Comparison of ENCODE assay signal across 17 cellular contexts in genomic region chr9:113648048-113648447, GRCh38.
DNase-seq lines count a peak whose midpoint lies in the region; ATAC-seq and TF ChIP-seq lines count a peak whose summit lies in the region.
"Had no signal": no experiment of that assay in that cellular context is flagged by ENCODE, and none has a peak within 500 bp of the region (broad histone marks: within the 10 kb centered on the region; RNA-seq: fewer than 3 reads in every experiment).

No MANE protein-coding gene starts in this region.

- TF ChIP-seq CTCF in left ventricle myocardium inferior (IDR thresholded peaks at IDR 0.05; ENCODE audit: borderline replicate concordance) (no peak), neural progenitor cell (IDR thresholded peaks at IDR 0.05) (no peak)

- H3K27me3 Mint-ChIP-seq in neural progenitor cell (ENCODE audit: insufficient read depth, low read depth) = peaks cover 9% of the 10 kb centered on the region
- H3K27me3 Mint-ChIP-seq in stimulated activated memory B cell treated with anti-CD40 and anti-IgM and Interleukin-4, amounts not matched to agents 10 μg/mL and 1 μg/mL and 100 μg/mL, for 72 hours = peaks cover 35% of the 10 kb centered on the region

- H3K36me3 ChIP-seq in left ventricle myocardium inferior = no peaks in the 10 kb centered on the region
- no peaks in the 10 kb centered on the region for H3K36me3 ChIP-seq in neural progenitor cell
- H3K36me3 ChIP-seq: HAP-1 had no signal

- H3K4me2 ChIP-seq in neural progenitor cell = no peak overlapping the region

- ATAC-seq in Right ventricle myocardium inferior = no peak
- ATAC-seq in left ventricle myocardium superior = peak; percentile 6
- ATAC-seq in stimulated activated memory B cell treated with anti-CD40 and anti-IgM and Interleukin-4, amounts not matched to agents 10 μg/mL and 1 μg/mL and 100 μg/mL, for 72 hours = no peak
- no peak for ATAC-seq in HG03045 (IDR thresholded peaks at IDR 0.05; ENCODE audit: unreplicated experiment)

- intact Hi-C loops in left ventricle myocardium inferior (cut with micrococcal nuclease) = no loop called here
- intact Hi-C loops in Right ventricle myocardium inferior (cut with DNase I) = loop anchor here (2.0 kb wide), 1 partner anchor 19 kb away; no protein-coding TSS in a partner anchor
- intact Hi-C loops in left ventricle myocardium superior (cut with micrococcal nuclease) = no loop called here

- no peak for DNase-seq in left ventricle myocardium inferior
- DNase-seq in Right ventricle myocardium inferior (ENCODE audit: missing footprints) = no peak
- DNase-seq in left ventricle myocardium superior = no peak
- DNase-seq in neural progenitor cell (ENCODE audit: low spot score) = no peak
- DNase-seq in NCI-H1417 treated with DMSO at 0.1 percent for 48 hours (lab: John Stamatoyannopoulos, UW) = no peak
- DNase-seq: ACHN, COR-L47, GF-D8, KG1, NCI-H1436 treated with DMSO at 0.1 percent for 48 hours, NCI-H2029 treated with DMSO at 0.1 percent for 48 hours, NCI-H2171 treated with DMSO at 0.1 percent for 48 hours, NCI-H446 treated with DMSO at 0.1 percent for 48 hours had no signal

- H3K79me2 ChIP-seq in neural progenitor cell (ENCODE audit: low read depth) = no peaks in the 10 kb centered on the region

- peak overlapping the region; percentile 60 for H3K27ac Mint-ChIP-seq in neural progenitor cell
- peak overlapping the region; percentile 3 for H3K27ac Mint-ChIP-seq in stimulated activated memory B cell treated with anti-CD40 and anti-IgM and Interleukin-4, amounts not matched to agents 10 μg/mL and 1 μg/mL and 100 μg/mL, for 72 hours

- H3K4me3 ChIP-seq in left ventricle myocardium inferior = no peak overlapping the region
- no peak overlapping the region for H3K4me3 ChIP-seq in neural progenitor cell
- H3K4me3 ChIP-seq: HAP-1 had no signal

- no peaks in the 10 kb centered on the region for H3K36me3 Mint-ChIP-seq in neural progenitor cell
- peaks cover 5% of the 10 kb centered on the region for H3K36me3 Mint-ChIP-seq in stimulated activated memory B cell treated with anti-CD40 and anti-IgM and Interleukin-4, amounts not matched to agents 10 μg/mL and 1 μg/mL and 100 μg/mL, for 72 hours

- no peaks in the 10 kb centered on the region for H3F3A ChIP-seq in neural progenitor cell (ENCODE audit: low read depth)

- H3K27ac ChIP-seq in left ventricle myocardium inferior (replicated peaks) (peak overlapping the region; percentile 74), neural progenitor cell (no peak overlapping the region)
- H3K27ac ChIP-seq: RWPE1 had no signal

- H3K27me3 ChIP-seq in left ventricle myocardium inferior (ENCODE audit: low read depth) = no peaks in the 10 kb centered on the region
- H3K27me3 ChIP-seq in neural progenitor cell = no peaks in the 10 kb centered on the region

- H3K4me1 ChIP-seq in left ventricle myocardium inferior (peaks cover 39% of the 10 kb centered on the region), neural progenitor cell (peaks cover 31% of the 10 kb centered on the region)
- H3K4me1 ChIP-seq: HAP-1 had no signal

- H3K9me3 ChIP-seq in left ventricle myocardium inferior (replicated peaks) = no peaks in the 10 kb centered on the region
- no peaks in the 10 kb centered on the region for H3K9me3 ChIP-seq in neural progenitor cell (ENCODE audit: low read depth)
- H3K9me3 ChIP-seq: HAP-1 had no signal

- no peaks in the 10 kb centered on the region for H3K9me3 Mint-ChIP-seq in neural progenitor cell
- H3K9me3 Mint-ChIP-seq in stimulated activated memory B cell treated with anti-CD40 and anti-IgM and Interleukin-4, amounts not matched to agents 10 μg/mL and 1 μg/mL and 100 μg/mL, for 72 hours = peaks cover 3% of the 10 kb centered on the region

- H2AFZ ChIP-seq in neural progenitor cell (replicated peaks) = no peak overlapping the region

- H3K9ac ChIP-seq in neural progenitor cell = no peak overlapping the region

- peaks cover 50% of the 10 kb centered on the region for H3K4me1 Mint-ChIP-seq in neural progenitor cell
- no peaks in the 10 kb centered on the region for H3K4me1 Mint-ChIP-seq in stimulated activated memory B cell treated with anti-CD40 and anti-IgM and Interleukin-4, amounts not matched to agents 10 μg/mL and 1 μg/mL and 100 μg/mL, for 72 hours

- H3K4me3 Mint-ChIP-seq in neural progenitor cell = no peak overlapping the region
- H3K4me3 Mint-ChIP-seq in stimulated activated memory B cell treated with anti-CD40 and anti-IgM and Interleukin-4, amounts not matched to agents 10 μg/mL and 1 μg/mL and 100 μg/mL, for 72 hours = no peak overlapping the region

- H4K20me1 ChIP-seq in neural progenitor cell (ENCODE audit: low read depth) = no peaks in the 10 kb centered on the region
